In the genomic region with DNA sequence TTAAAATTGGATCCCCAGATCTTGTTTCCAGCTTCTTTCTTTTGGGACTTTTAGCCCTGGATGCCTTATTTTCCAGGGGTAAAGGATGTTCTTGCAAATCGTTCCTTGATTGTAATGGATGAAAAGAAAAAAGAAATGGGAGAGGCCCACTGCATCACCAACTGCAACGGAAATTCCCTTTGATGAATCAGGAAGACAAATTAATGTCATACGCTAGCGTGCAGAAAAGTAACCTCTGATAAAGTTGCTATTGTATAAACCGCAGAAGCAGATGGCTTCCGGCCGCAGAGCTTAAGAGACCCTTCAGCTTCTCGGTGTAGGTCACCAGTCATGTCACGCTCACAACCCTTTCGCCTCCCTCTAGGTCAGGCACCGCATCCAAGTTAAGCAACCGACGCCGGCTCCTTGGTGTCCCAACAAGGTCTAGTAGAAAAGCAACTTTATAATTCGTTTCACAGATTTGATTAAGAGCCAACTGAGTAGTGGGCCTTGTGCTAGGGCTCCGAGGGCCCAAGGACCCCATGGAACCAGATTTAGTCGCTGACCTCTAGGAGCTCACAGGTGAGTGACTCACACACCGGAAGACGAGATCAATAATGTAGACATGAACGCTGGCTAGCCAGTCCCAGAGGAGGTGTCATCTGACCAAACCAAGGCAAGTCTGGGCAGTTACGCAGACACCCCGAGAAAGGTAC, we compare ENCODE assay signal across 8 cellular contexts. TPM values are rescaled to one million over a fixed set of nuclear protein-coding genes. Genes with fewer than 3 reads are reported as not detected.
DNase-seq lines count a peak whose midpoint lies in the region; ATAC-seq and TF ChIP-seq lines count a peak whose summit lies in the region.

No MANE protein-coding gene starts in this region.

- peak; percentile 35 for TF ChIP-seq POLR2A in esophagus muscularis mucosa (IDR thresholded peaks at IDR 0.05; ENCODE audit: low read depth)

- H3K79me2 ChIP-seq in neural cell (replicated peaks; ENCODE audit: insufficient read depth, low read length), result peaks cover 29% of the 10 kb centered on the region

- no peaks in the 10 kb centered on the region for H3K27me3 ChIP-seq in esophagus muscularis mucosa
- H3K27me3 ChIP-seq in neural cell (ENCODE audit: insufficient read depth, low read depth, low read length), result no peaks in the 10 kb centered on the region

- intact Hi-C loops in esophagus muscularis mucosa (cut with DNase I), result no loop called here

- H3K4me2 ChIP-seq in neural cell (ENCODE audit: low read length), result peak overlapping the region; percentile 95

- no peak for TF ChIP-seq RAD21 in neural cell (conservative IDR thresholded peaks at IDR 0.05)

- H2AFZ ChIP-seq in neural cell (ENCODE audit: low read depth, low read length), result peak overlapping the region; percentile 63

- peaks cover 6% of the 10 kb centered on the region for H3F3A ChIP-seq in neural cell (ENCODE audit: insufficient read depth, low read length, poor library complexity, severe bottlenecking)

- no peaks in the 10 kb centered on the region for H3K9me2 ChIP-seq in neural cell (ENCODE audit: insufficient read depth, low read length)

- H3K4me3 ChIP-seq in esophagus muscularis mucosa (peak overlapping the region; percentile 85 to 98 (median 95)), neural cell (ENCODE audit: low read length) (peak overlapping the region; percentile 74)

- peak overlapping the region; percentile 99 to 100 (median 100) for H3K27ac ChIP-seq in esophagus muscularis mucosa (replicated peaks in 1 of 4)
- H3K27ac ChIP-seq in neural cell (ENCODE audit: low read length), result peak overlapping the region; percentile 100

- H3K4me1 ChIP-seq in esophagus muscularis mucosa, result peaks cover 63 to 73% (median 72%) of the 10 kb centered on the region in 4 donors

- no peaks in the 10 kb centered on the region for H3K36me3 ChIP-seq in esophagus muscularis mucosa
- no peaks in the 10 kb centered on the region for H3K36me3 ChIP-seq in neural cell (ENCODE audit: insufficient read depth, low read length)

- peak; percentile 8 for DNase-seq in NCI-H524 treated with DMSO at 0.1 percent for 48 hours (lab: John Stamatoyannopoulos, UW)
- no peak for DNase-seq in NCI-H524 (lab: John Stamatoyannopoulos, UW)
- DNase-seq in NOMO-1 treated with DMSO at 0.1 percent for 48 hours (lab: John Stamatoyannopoulos, UW; ENCODE audit: unreplicated experiment), result peak; percentile 86
- peak; percentile 89 for DNase-seq in activated CD8-positive, alpha-beta memory T cell treated with anti-CD3 and anti-CD28 coated beads, Interleukin-2, amount 50 U/mL, for 48 hours
- DNase-seq in esophagus muscularis mucosa (ENCODE audit: extremely low spot score), result peak; percentile 93
- DNase-seq in stromal cell of bone marrow (ENCODE audit: low read depth), result peak; percentile 72

- ATAC-seq in HG02973 (IDR thresholded peaks at IDR 0.05; ENCODE audit: unreplicated experiment), result peak; percentile 40

- WGBS in esophagus muscularis mucosa, result under 1% methylated on average over 22 of the region's 22 CpGs

- TF ChIP-seq EP300 in esophagus muscularis mucosa (IDR thresholded peaks at IDR 0.05) (no peak), neural cell (conservative IDR thresholded peaks at IDR 0.05; ENCODE audit: poor library complexity, severe bottlenecking) (no peak)

- peak overlapping the region; percentile 69 for H3K9ac ChIP-seq in neural cell (ENCODE audit: low read length)

- H4K20me1 ChIP-seq in neural cell (ENCODE audit: insufficient read depth), result no peaks in the 10 kb centered on the region

- TF ChIP-seq CTCF in esophagus muscularis mucosa (IDR thresholded peaks at IDR 0.05) (no peak), neural cell (IDR thresholded peaks at IDR 0.05; ENCODE audit: poor library complexity, severe bottlenecking) (no peak)

- H3K9me3 ChIP-seq in esophagus muscularis mucosa, result no peaks in the 10 kb centered on the region
- H3K9me3 ChIP-seq in neural cell (ENCODE audit: low read length), result no peaks in the 10 kb centered on the region

TF ChIP-seq in neural cell, 6 proteins besides CTCF, POLR2A, EP300 and RAD21:
- TF ChIP-seq SMC3 (conservative IDR thresholded peaks at IDR 0.05; ENCODE audit: poor library complexity) (no peak), TAF1 (IDR thresholded peaks at IDR 0.05; ENCODE audit: low read depth) (no peak), POLR2AphosphoS5 (IDR thresholded peaks at IDR 0.05) (no peak), MXI1 (conservative IDR thresholded peaks at IDR 0.05; ENCODE audit: poor library complexity, severe bottlenecking) (no peak), EZH2 (IDR thresholded peaks at IDR 0.05; ENCODE audit: borderline replicate concordance, insufficient read depth, low read length, poor library complexity, severe bottlenecking) (no peak)
- TF ChIP-seq, protein P1, sequence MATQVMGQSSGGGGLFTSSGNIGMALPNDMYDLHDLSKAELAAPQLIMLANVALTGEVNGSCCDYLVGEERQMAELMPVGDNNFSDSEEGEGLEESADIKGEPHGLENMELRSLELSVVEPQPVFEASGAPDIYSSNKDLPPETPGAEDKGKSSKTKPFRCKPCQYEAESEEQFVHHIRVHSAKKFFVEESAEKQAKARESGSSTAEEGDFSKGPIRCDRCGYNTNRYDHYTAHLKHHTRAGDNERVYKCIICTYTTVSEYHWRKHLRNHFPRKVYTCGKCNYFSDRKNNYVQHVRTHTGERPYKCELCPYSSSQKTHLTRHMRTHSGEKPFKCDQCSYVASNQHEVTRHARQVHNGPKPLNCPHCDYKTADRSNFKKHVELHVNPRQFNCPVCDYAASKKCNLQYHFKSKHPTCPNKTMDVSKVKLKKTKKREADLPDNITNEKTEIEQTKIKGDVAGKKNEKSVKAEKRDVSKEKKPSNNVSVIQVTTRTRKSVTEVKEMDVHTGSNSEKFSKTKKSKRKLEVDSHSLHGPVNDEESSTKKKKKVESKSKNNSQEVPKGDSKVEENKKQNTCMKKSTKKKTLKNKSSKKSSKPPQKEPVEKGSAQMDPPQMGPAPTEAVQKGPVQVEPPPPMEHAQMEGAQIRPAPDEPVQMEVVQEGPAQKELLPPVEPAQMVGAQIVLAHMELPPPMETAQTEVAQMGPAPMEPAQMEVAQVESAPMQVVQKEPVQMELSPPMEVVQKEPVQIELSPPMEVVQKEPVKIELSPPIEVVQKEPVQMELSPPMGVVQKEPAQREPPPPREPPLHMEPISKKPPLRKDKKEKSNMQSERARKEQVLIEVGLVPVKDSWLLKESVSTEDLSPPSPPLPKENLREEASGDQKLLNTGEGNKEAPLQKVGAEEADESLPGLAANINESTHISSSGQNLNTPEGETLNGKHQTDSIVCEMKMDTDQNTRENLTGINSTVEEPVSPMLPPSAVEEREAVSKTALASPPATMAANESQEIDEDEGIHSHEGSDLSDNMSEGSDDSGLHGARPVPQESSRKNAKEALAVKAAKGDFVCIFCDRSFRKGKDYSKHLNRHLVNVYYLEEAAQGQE (IDR thresholded peaks at IDR 0.05; ENCODE audit: borderline replicate concordance), result no peak

RNA-seq across cellular contexts. Expression of a gene that starts 1.3 kb away (rescaled TPM):
- total RNA-seq in esophagus muscularis mucosa, result 10 to 100 TPM; 71.1 to 90.2 (median 77.7) TPM
- 29.4 and 32.7 TPM in 2 replicates for polyA plus RNA-seq in neural cell
- 50.9 and 58.0 TPM in 2 replicates for polyA minus RNA-seq in neural cell

RNA-seq across cellular contexts. Expression of a gene that starts 1.9 kb away (rescaled TPM):
- total RNA-seq in esophagus muscularis mucosa, result 1 to 10 TPM; 4.1 to 9.6 (median 7.2) TPM
- polyA plus RNA-seq in neural cell, result 4.1 and 4.3 TPM in 2 replicates
- polyA minus RNA-seq in neural cell, result 2.7 and 3.4 TPM in 2 replicates

RNA-seq across cellular contexts. Expression of a gene that starts 44.9 kb away (rescaled TPM):
- 1 to 10 TPM; 1.3 to 2.5 (median 1.9) TPM for total RNA-seq in esophagus muscularis mucosa
- 2.3 and 3.6 TPM in 2 replicates for polyA plus RNA-seq in neural cell
- 3.4 and 4.2 TPM in 2 replicates for polyA minus RNA-seq in neural cell

Comparison
In these comparisons a context has a peak if more than half of its experiments do, and no peak if none do; other contexts are left out.
1. DNase-seq: peak in NCI-H524 treated with DMSO at 0.1 percent for 48 hours (single experiment), NOMO-1 treated with DMSO at 0.1 percent for 48 hours (single experiment), activated CD8-positive, alpha-beta memory T cell treated with anti-CD3 and anti-CD28 coated beads, Interleukin-2, amount 50 U/mL, for 48 hours (single experiment), esophagus muscularis mucosa (single experiment) and stromal cell of bone marrow (single experiment); none in NCI-H524 (0 of 2).